In genomic region chr11:31355817-31356216, GRCh38 we compare ENCODE assay signal across 20 cellular contexts. TPM values are rescaled to one million over a fixed set of nuclear protein-coding genes. Genes with fewer than 3 reads are reported as not detected.
A peak's percentile ranks its signal among the peaks of the same experiment; 100 is the strongest.
DNase-seq lines count a peak whose midpoint lies in the region; ATAC-seq, FAIRE-seq and TF ChIP-seq lines count a peak whose summit lies in the region.
"Had no signal": no experiment of that assay in that cellular context is flagged by ENCODE, and none has a peak within 500 bp of the region (broad histone marks: within the 10 kb centered on the region; RNA-seq: fewer than 3 reads in every experiment).

No MANE protein-coding gene starts in this region.

- no peak for FAIRE-seq in bronchial epithelial cell (lab: Jason Lieb, UNC)
- FAIRE-seq: GM12891 had no signal

- intact Hi-C loops in posterior vena cava (cut with DNase I): no loop called here

- no peaks in the 10 kb centered on the region for H3K36me3 Mint-ChIP-seq in glutamatergic neuron (ENCODE audit: unreplicated experiment)
- H3K36me3 Mint-ChIP-seq: CD4-positive, alpha-beta memory T cell had no signal

- H3K27me3 ChIP-seq in bronchial epithelial cell (ENCODE audit: control insufficient read depth, insufficient read depth, low read length) (no peaks in the 10 kb centered on the region), osteoblast (ENCODE audit: insufficient read depth, low read length) (no peaks in the 10 kb centered on the region)

- H3K4me1 ChIP-seq in osteoblast (ENCODE audit: insufficient read depth, low read length): no peaks in the 10 kb centered on the region
- H3K4me1 ChIP-seq: SJSA1 had no signal

- ATAC-seq in GM21619 (IDR thresholded peaks at IDR 0.05; ENCODE audit: unreplicated experiment): no peak
- ATAC-seq: HCT116 had no signal

- peak overlapping the region; percentile 4 for H3K27ac Mint-ChIP-seq in glutamatergic neuron (ENCODE audit: unreplicated experiment)
- H3K27ac Mint-ChIP-seq: CD4-positive, alpha-beta memory T cell had no signal

- H3K36me3 ChIP-seq in bronchial epithelial cell (ENCODE audit: control insufficient read depth, insufficient read depth, low read length): no peaks in the 10 kb centered on the region
- no peaks in the 10 kb centered on the region for H3K36me3 ChIP-seq in osteoblast (ENCODE audit: insufficient read depth, low read length)
- H3K36me3 ChIP-seq: SJSA1 had no signal

- DNase-seq in NCI-H226 (peak; percentile 23), bronchial epithelial cell (ENCODE audit: low read depth) (peak; percentile 80), glutamatergic neuron (no peak), posterior vena cava (ENCODE audit: low spot score) (no peak), osteoblast (ENCODE audit: insufficient read length, low spot score, missing footprints) (no peak), globus pallidus (ENCODE audit: low spot score) (no peak)
- DNase-seq: C1 segment of cervical spinal cord; CD4-positive, alpha-beta memory T cell; COR-L47; EL; GF-D8; NCI-H1436; NCI-H2081 treated with DMSO at 0.1 percent for 48 hours; NCI-H524 treated with DMSO at 0.1 percent for 48 hours; Right ventricle myocardium superior had no signal

- no peak overlapping the region for H3K4me2 ChIP-seq in osteoblast (ENCODE audit: insufficient read depth, low read length)

- no peaks in the 10 kb centered on the region for H3K4me1 Mint-ChIP-seq in glutamatergic neuron (ENCODE audit: low read depth, unreplicated experiment)

- H2AFZ ChIP-seq in osteoblast (ENCODE audit: low read length): no peak overlapping the region

- H3K9me3 ChIP-seq in osteoblast (ENCODE audit: low read depth, low read length): no peaks in the 10 kb centered on the region
- H3K9me3 ChIP-seq: SJSA1 had no signal

- no peak overlapping the region for H3K4me3 Mint-ChIP-seq in glutamatergic neuron (ENCODE audit: unreplicated experiment)
- H3K4me3 Mint-ChIP-seq: CD4-positive, alpha-beta memory T cell had no signal

- no peaks in the 10 kb centered on the region for H4K20me1 ChIP-seq in osteoblast (ENCODE audit: insufficient read depth, low read length)

- H3K4me3 ChIP-seq in bronchial epithelial cell (ENCODE audit: low read depth, low read length): no peak overlapping the region
- no peak overlapping the region for H3K4me3 ChIP-seq in osteoblast (ENCODE audit: insufficient read depth, low read length)
- H3K4me3 ChIP-seq: SJSA1 had no signal

- no peak overlapping the region for H3K27ac ChIP-seq in osteoblast (ENCODE audit: low read depth, low read length)
- H3K27ac ChIP-seq: HL-60, SJSA1 had no signal

- no peaks in the 10 kb centered on the region for H3K79me2 ChIP-seq in osteoblast (ENCODE audit: insufficient read depth, low read length)

- no peak for TF ChIP-seq CTCF in bronchial epithelial cell (IDR thresholded peaks at IDR 0.05; ENCODE audit: insufficient read depth, low read length, severe bottlenecking)
- no peak for TF ChIP-seq CTCF in glutamatergic neuron (IDR thresholded peaks at IDR 0.05; ENCODE audit: partially characterized antibody, unreplicated experiment)
- TF ChIP-seq CTCF in osteoblast (IDR thresholded peaks at IDR 0.05; ENCODE audit: extremely low read depth, low read depth, low read length): no peak

- no peaks in the 10 kb centered on the region for H3K27me3 Mint-ChIP-seq in glutamatergic neuron (ENCODE audit: unreplicated experiment)

- H3K9me3 Mint-ChIP-seq in glutamatergic neuron (ENCODE audit: unreplicated experiment): peaks cover 4% of the 10 kb centered on the region
- H3K9me3 Mint-ChIP-seq: CD4-positive, alpha-beta memory T cell had no signal

RNA-seq across cellular contexts. Expression of gene DCDC1, which starts 13.7 kb away (rescaled TPM):
- total RNA-seq in bronchial epithelial cell: not detected in 2 replicates
- total RNA-seq in glutamatergic neuron (ENCODE audit: unreplicated experiment): 0.47 TPM
- total RNA-seq in posterior vena cava: under 1 TPM; 0.09 to 0.14 TPM
- total RNA-seq in osteoblast: 1.1 and 2.4 TPM in 2 replicates
- total RNA-seq: SJSA1 had no signal

RNA-seq across cellular contexts. Expression of gene DNAJC24, which starts 13.8 kb away (rescaled TPM):
- total RNA-seq in bronchial epithelial cell (14.2 and 16.9 TPM in 2 replicates), glutamatergic neuron (ENCODE audit: unreplicated experiment) (20.6 TPM), posterior vena cava (10 to 100 TPM; 17.6 to 18.1 TPM), osteoblast (23.9 and 31.8 TPM in 2 replicates)

Comparison
In these comparisons a context has a peak if more than half of its experiments do, and no peak if none do; other contexts are left out.
1. DNase-seq: peak in NCI-H226 (single experiment) and bronchial epithelial cell (single experiment); none in glutamatergic neuron (single experiment), posterior vena cava (single experiment), osteoblast (single experiment) and globus pallidus (single experiment).